15 cellular contexts compared by ENCODE assay signal in genomic region chr9:82147798-82148440, GRCh38.
"Had no signal": no experiment of that assay in that cellular context is flagged by ENCODE, and none has a peak within 500 bp of the region (broad histone marks: within the 10 kb centered on the region; RNA-seq: fewer than 3 reads in every experiment).

No MANE protein-coding gene starts in this region.

- DNase-seq: activated CD4-positive, CD25-positive, alpha-beta regulatory T cell treated with anti-CD3 and anti-CD28 coated beads, Interleukin-2, amount 50 U/mL, for 72 hours; activated naive CD4-positive, alpha-beta T cell treated with anti-CD3 and anti-CD28 coated beads, Interleukin-2, amount 10 ng/mL, durations not matched to agents 7 days and 5 days; adrenal gland; dorsolateral prefrontal cortex; endodermal cell; mesendoderm; occipital lobe; right lobe of liver; spleen; stomach; testis; upper lobe of right lung had no signal

- H3K27ac ChIP-seq: adrenal gland, cardiac muscle cell, dorsolateral prefrontal cortex, right lobe of liver, spleen, stomach, testis, upper lobe of right lung had no signal

- H3K27me3 ChIP-seq: adrenal gland, cardiac muscle cell, right lobe of liver, spleen, stomach, testis, upper lobe of right lung had no signal

- H3K9me3 ChIP-seq: adrenal gland, right lobe of liver, spleen, stomach, testis, upper lobe of right lung had no signal

- H3K4me1 ChIP-seq: adrenal gland, spleen, stomach, testis, upper lobe of right lung had no signal

- ATAC-seq: activated T-helper 17 cell treated with anti-CD3 and anti-CD28 coated beads, Interleukin-2, amount 50 U/mL, for 72 hours; natural killer cell treated with Interleukin-12 subunit alpha and Interleukin-12 subunit beta and Interleukin-15 and Interleukin-18, amount 100 ng/mL, for 72 hours; upper lobe of right lung had no signal

- H3K4me3 ChIP-seq: adrenal gland, cardiac muscle cell, dorsolateral prefrontal cortex, right lobe of liver, spleen, stomach, testis, upper lobe of right lung had no signal

- H3K36me3 ChIP-seq: adrenal gland, cardiac muscle cell, right lobe of liver, spleen, stomach, upper lobe of right lung had no signal
